8 cellular contexts compared by ENCODE assay signal in genomic region chr11:6233984-6234313, GRCh38. TPM values are rescaled to one million over a fixed set of nuclear protein-coding genes. Genes with fewer than 3 reads are reported as not detected.
DNase-seq lines count a peak whose midpoint lies in the region; TF ChIP-seq lines count a peak whose summit lies in the region.

No MANE protein-coding gene starts in this region.

- H3K4me2 ChIP-seq in skeletal muscle satellite cell (ENCODE audit: low read length): peak overlapping the region; percentile 91

- H3K27me3 ChIP-seq in skeletal muscle satellite cell (ENCODE audit: control insufficient read depth, insufficient read depth, low read length): peaks cover 9% of the 10 kb centered on the region

- H3K4me3 ChIP-seq in SK-N-MC (peak overlapping the region; percentile 97), foreskin fibroblast (ENCODE audit: low read depth in 1 of 2, low read length in 2 of 2) (peak overlapping the region; percentile 78 to 91), skeletal muscle satellite cell (ENCODE audit: low read length) (peak overlapping the region; percentile 91)

- H3K27ac ChIP-seq in SK-N-MC: no peak overlapping the region

- H3K4me1 ChIP-seq in skeletal muscle satellite cell (ENCODE audit: control insufficient read depth, insufficient read depth, low read length): peaks cover 7% of the 10 kb centered on the region

- no peak for TF ChIP-seq CTCF in foreskin fibroblast (IDR thresholded peaks at IDR 0.05; ENCODE audit: low read depth, low read length)

- H3K9me3 ChIP-seq in SK-N-MC (ENCODE audit: low read depth, low read length) (no peaks in the 10 kb centered on the region), skeletal muscle satellite cell (replicated peaks; ENCODE audit: low read length) (no peaks in the 10 kb centered on the region)

- H3K9ac ChIP-seq in SK-N-MC (ENCODE audit: insufficient read length) (peak overlapping the region; percentile 88), skeletal muscle satellite cell (ENCODE audit: low read depth, low read length) (peak overlapping the region; percentile 91)

- DNase-seq in NCI-H2171 treated with DMSO at 0.1 percent for 48 hours (lab: John Stamatoyannopoulos, UW): peak; percentile 21
- no peak for DNase-seq in NCI-H2171 (lab: John Stamatoyannopoulos, UW)
- DNase-seq in SK-N-MC (ENCODE audit: low read depth, low spot score): no peak
- peak in 1 of 2 donors; percentile 17 for DNase-seq in foreskin fibroblast
- DNase-seq in D341Med (ENCODE audit: low spot score): no peak
- no peak for DNase-seq in activated CD4-positive, CD25-positive, alpha-beta regulatory T cell treated with anti-CD3 and anti-CD28 coated beads, Interleukin-2, amount 50 U/mL, for 72 hours
- DNase-seq in superior temporal gyrus (ENCODE audit: extremely low spot score): no peak

- no peaks in the 10 kb centered on the region for H3K36me3 ChIP-seq in SK-N-MC (ENCODE audit: insufficient read depth, low read length)
- H3K36me3 ChIP-seq in skeletal muscle satellite cell (ENCODE audit: insufficient read depth, low read length): no peaks in the 10 kb centered on the region

RNA-seq across cellular contexts. Expression of gene FHIP1B, which starts 0.5 kb away (rescaled TPM):
- 13.2 and 20.5 TPM in 2 replicates for total RNA-seq in skeletal muscle satellite cell (2012; rRNA removed)

RNA-seq across cellular contexts. Expression of gene CNGA4, which starts 4.9 kb away (rescaled TPM):
- not detected in 2 replicates for total RNA-seq in skeletal muscle satellite cell (2012; rRNA removed)

RNA-seq across cellular contexts. Expression of gene CCKBR, which starts 25.7 kb away (rescaled TPM):
- total RNA-seq in skeletal muscle satellite cell (2012; rRNA removed): not detected in 2 replicates

RNA-seq across cellular contexts. Expression of gene C11orf42, which starts 28.6 kb away (rescaled TPM):
- not detected in 2 replicates for total RNA-seq in skeletal muscle satellite cell (2012; rRNA removed)

RNA-seq across cellular contexts. Expression of gene OR52W1, which starts 34.9 kb away (rescaled TPM):
- not detected in 2 replicates for total RNA-seq in skeletal muscle satellite cell (2012; rRNA removed)
